ENCODE assay signal across 1 cellular context in the genomic region with DNA sequence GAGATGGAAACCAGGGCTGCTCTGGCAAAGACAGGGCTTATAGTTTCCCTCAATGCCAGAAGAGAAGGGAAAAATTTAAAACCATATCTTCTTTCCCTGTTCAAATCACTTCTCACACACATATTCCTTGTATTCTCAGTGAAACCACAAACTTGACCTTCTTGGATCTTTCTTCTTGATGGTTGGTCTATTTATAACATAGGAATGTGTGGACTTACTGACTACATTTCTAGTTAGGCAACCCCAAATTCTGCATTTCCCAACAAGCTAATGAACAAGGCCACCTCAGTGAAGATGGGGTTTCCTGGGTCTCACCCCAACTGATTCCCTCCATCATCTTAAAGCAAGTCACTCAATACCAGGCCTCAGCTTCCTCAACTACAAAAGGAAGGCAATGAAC.
TF ChIP-seq lines count a peak whose summit lies in the region.

No MANE protein-coding gene starts in this region.

TF ChIP-seq in H1, 55 proteins besides CTCF, POLR2A, EP300 and RAD21:
- TF ChIP-seq RNF2 (IDR thresholded peaks at IDR 0.05; ENCODE audit: borderline replicate concordance, low read depth, low read length, missing control alignments, poor library complexity, severe bottlenecking) (no peak), RBBP5 (IDR thresholded peaks at IDR 0.05; ENCODE audit: borderline replicate concordance, low read depth, low read length) (no peak), KDM5A (IDR thresholded peaks at IDR 0.05; ENCODE audit: low read length) (no peak), CREB1 (IDR thresholded peaks at IDR 0.05) (no peak), TCF12 (IDR thresholded peaks at IDR 0.05; ENCODE audit: low read depth, low read length) (no peak), CHD2 (IDR thresholded peaks at IDR 0.05; ENCODE audit: low read length) (no peak), SAP30 (IDR thresholded peaks at IDR 0.05; ENCODE audit: insufficient read depth, insufficient replicate concordance, low read length) (no peak), SUZ12 (IDR thresholded peaks at IDR 0.05; ENCODE audit: low read length) (no peak), HDAC2 (IDR thresholded peaks at IDR 0.05; ENCODE audit: borderline replicate concordance in 1 of 2, low read depth in 2 of 2, low read length in 2 of 2) (no peak), POU5F1 (IDR thresholded peaks at IDR 0.05; ENCODE audit: low read depth, low read length) (no peak), FOSL1 (IDR thresholded peaks at IDR 0.05; ENCODE audit: insufficient read depth, low read depth, low read length) (no peak), GTF2F1 (IDR thresholded peaks at IDR 0.05; ENCODE audit: borderline replicate concordance, low read depth, low read length) (no peak), BCL11A (IDR thresholded peaks at IDR 0.05; ENCODE audit: low read depth in 2 of 2, low read length in 2 of 2) (no peak), BRCA1 (IDR thresholded peaks at IDR 0.05; ENCODE audit: low read depth, low read length) (no peak), CTBP2 (IDR thresholded peaks at IDR 0.05; ENCODE audit: borderline replicate concordance, insufficient read depth, insufficient read length, low read length) (no peak)
- TF ChIP-seq, protein P1, sequence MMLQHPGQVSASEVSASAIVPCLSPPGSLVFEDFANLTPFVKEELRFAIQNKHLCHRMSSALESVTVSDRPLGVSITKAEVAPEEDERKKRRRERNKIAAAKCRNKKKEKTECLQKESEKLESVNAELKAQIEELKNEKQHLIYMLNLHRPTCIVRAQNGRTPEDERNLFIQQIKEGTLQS (IDR thresholded peaks at IDR 0.05; ENCODE audit: insufficient read depth, low read depth, low read length) = no peak
- TF ChIP-seq, protein P2, sequence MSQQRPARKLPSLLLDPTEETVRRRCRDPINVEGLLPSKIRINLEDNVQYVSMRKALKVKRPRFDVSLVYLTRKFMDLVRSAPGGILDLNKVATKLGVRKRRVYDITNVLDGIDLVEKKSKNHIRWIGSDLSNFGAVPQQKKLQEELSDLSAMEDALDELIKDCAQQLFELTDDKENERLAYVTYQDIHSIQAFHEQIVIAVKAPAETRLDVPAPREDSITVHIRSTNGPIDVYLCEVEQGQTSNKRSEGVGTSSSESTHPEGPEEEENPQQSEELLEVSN (IDR thresholded peaks at IDR 0.05) = no peak
TF ChIP-seq in H1: peak in this region for 0.
